In the genomic region with DNA sequence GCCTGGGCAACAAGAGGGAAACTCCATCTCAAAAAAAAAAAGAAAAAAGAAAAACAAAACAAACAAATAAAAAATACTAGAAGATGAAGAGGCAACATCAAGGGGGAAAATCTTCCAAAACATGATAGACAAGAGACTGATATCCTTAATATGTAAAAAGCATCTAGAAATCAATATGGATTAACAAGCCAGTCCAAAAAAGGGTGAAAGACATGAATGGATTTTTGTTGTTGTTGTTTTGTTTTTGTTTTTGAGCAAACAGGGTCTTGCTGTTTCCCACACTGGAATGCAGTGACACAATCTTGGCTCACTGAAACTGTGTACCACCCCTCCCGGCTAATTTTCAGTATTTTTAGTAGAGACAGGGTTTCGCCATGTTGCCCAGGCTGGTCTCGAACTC, we compare ENCODE assay signal across 35 cellular contexts. TPM values are rescaled to one million over a fixed set of nuclear protein-coding genes. Genes with fewer than 3 reads are reported as not detected.
"Had no signal": no experiment of that assay in that cellular context is flagged by ENCODE, and none has a peak within 500 bp of the region (broad histone marks: within the 10 kb centered on the region; RNA-seq: fewer than 3 reads in every experiment).

No MANE protein-coding gene starts in this region.

- H3K36me3 ChIP-seq: ascending aorta, cardiac muscle cell, MG63 had no signal

- H3K4me3 ChIP-seq: ascending aorta, cardiac muscle cell, MG63 had no signal

- H3K9me3 ChIP-seq: ascending aorta, MG63 had no signal

- H3K4me1 ChIP-seq: ascending aorta had no signal

- DNase-seq: activated CD4-positive, alpha-beta memory T cell treated with anti-CD3 and anti-CD28 coated beads, Interleukin-2, amount 10 ng/mL, durations not matched to agents 7 days and 5 days; activated CD4-positive, alpha-beta T cell treated with anti-CD3 and anti-CD28 coated beads for 1 hour; activated CD4-positive, alpha-beta T cell treated with anti-CD3 and anti-CD28 coated beads for 48 hours; activated CD4-positive, CD25-positive, alpha-beta regulatory T cell; activated CD8-positive, alpha-beta memory T cell treated with anti-CD3 and anti-CD28 coated beads for 24 hours; activated CD8-positive, alpha-beta memory T cell treated with anti-CD3 and anti-CD28 coated beads, Interleukin-2, amount 10 ng/mL, durations not matched to agents 7 days and 5 days; activated CD8-positive, alpha-beta memory T cell treated with anti-CD3 and anti-CD28 coated beads, Interleukin-2, amount 50 U/mL, for 48 hours; activated effector memory CD4-positive, alpha-beta T cell treated with Interleukin-2 at 50 U/mL for 16 hours; activated naive CD4-positive, alpha-beta T cell treated with anti-CD3 and anti-CD28 coated beads, Interleukin-2, amount 10 ng/mL, durations not matched to agents 7 days and 5 days; activated naive CD8-positive, alpha-beta T cell treated with anti-CD3 and anti-CD28 coated beads, Interleukin-2, amount 10 ng/mL, durations not matched to agents 7 days and 5 days; activated T-cell treated with anti-CD3 and anti-CD28 coated beads, Interleukin-2, amount 50 U/mL, for 48 hours; amygdala; Kasumi-1; MG63; NCI-H1048; NCI-H1105 treated with DMSO at 0.1 percent for 48 hours; NCI-H1436; NCI-H1694; NCI-H1930; NCI-H2081 treated with DMSO at 0.1 percent for 48 hours; NCI-H226; NCI-H446 treated with DMSO at 0.1 percent for 48 hours; NCI-H524; NCI-H69; PC-3; SIG-M5; SW 1271; T-helper 1 cell; T-helper 2 cell; T-helper 9 cell had no signal

- H3K27ac ChIP-seq: ascending aorta, cardiac muscle cell, RWPE1, VCaP had no signal

RNA-seq across cellular contexts. Expression of gene TINCR, which starts 4.0 kb away (rescaled TPM):
- total RNA-seq: ascending aorta, Right ventricle myocardium inferior had no signal
